13 cellular contexts compared by ENCODE assay signal in genomic region chr5:176744584-176744965, GRCh38.
DNase-seq lines count a peak whose midpoint lies in the region; ATAC-seq and TF ChIP-seq lines count a peak whose summit lies in the region.
"Had no signal": no experiment of that assay in that cellular context is flagged by ENCODE, and none has a peak within 500 bp of the region (broad histone marks: within the 10 kb centered on the region; RNA-seq: fewer than 3 reads in every experiment).

No MANE protein-coding gene starts in this region.

- H4K20me1 ChIP-seq in hepatocyte (ENCODE audit: insufficient read depth, poor library complexity, severe bottlenecking) = no peaks in the 10 kb centered on the region

- H3K4me1 ChIP-seq in RWPE2 (ENCODE audit: insufficient read depth, poor library complexity, severe bottlenecking) (no peaks in the 10 kb centered on the region), hepatocyte (ENCODE audit: insufficient read depth) (peaks cover 6% of the 10 kb centered on the region)

- no peak overlapping the region for H3K4me3 Mint-ChIP-seq in activated T-helper 17 cell treated with anti-CD3 and anti-CD28 coated beads, Interleukin-2, amount 50 U/mL, for 72 hours
- H3K4me3 Mint-ChIP-seq: stimulated activated effector memory CD8-positive, alpha-beta T cell treated with anti-CD3 and anti-CD28 coated beads, Interleukin-12 subunit alpha, Interleukin-12 subunit beta, amount 100 ng/mL, for 72 hours had no signal

- no peaks in the 10 kb centered on the region for H3K36me3 ChIP-seq in RWPE2 (ENCODE audit: low read depth)
- no peaks in the 10 kb centered on the region for H3K36me3 ChIP-seq in hepatocyte (replicated peaks; ENCODE audit: insufficient read depth, low read depth)
- H3K36me3 ChIP-seq: Peyer's patch had no signal

- TF ChIP-seq CTCF in 22Rv1 (IDR thresholded peaks at IDR 0.05) (peak; percentile 55), GM10248 (IDR thresholded peaks at IDR 0.05; ENCODE audit: control extremely low read depth, extremely low read depth, low read depth, missing control alignments) (peak; percentile 30), RWPE2 (IDR thresholded peaks at IDR 0.05; ENCODE audit: poor library complexity, severe bottlenecking) (peak; percentile 24), hepatocyte (IDR thresholded peaks at IDR 0.05; ENCODE audit: poor library complexity) (peak; percentile 25)

- 69% methylated on average over 8 of the region's 8 CpGs for WGBS in hepatocyte (ENCODE audit: low lambda C conversion rate, missing lambda C conversion rate)

- DNase-seq in GM10248 (ENCODE audit: extremely low spot score) = peak; percentile 19
- no peak for DNase-seq in RWPE2 (ENCODE audit: low spot score)
- DNase-seq in hepatocyte (ENCODE audit: low spot score) = no peak
- DNase-seq in hypothalamus (lab: John Stamatoyannopoulos, UW) = no peak
- no peak for DNase-seq in NCI-H1436 treated with DMSO at 0.1 percent for 48 hours (lab: John Stamatoyannopoulos, UW)
- no peak for DNase-seq in activated CD8-positive, alpha-beta memory T cell treated with anti-CD3 and anti-CD28 coated beads, Interleukin-2, amount 50 U/mL, for 4 hours
- DNase-seq: EL had no signal

- no peaks in the 10 kb centered on the region for H3K79me2 ChIP-seq in hepatocyte

- H3K27ac Mint-ChIP-seq in activated T-helper 17 cell treated with anti-CD3 and anti-CD28 coated beads, Interleukin-2, amount 50 U/mL, for 72 hours = no peak overlapping the region
- H3K27ac Mint-ChIP-seq: stimulated activated effector memory CD8-positive, alpha-beta T cell treated with anti-CD3 and anti-CD28 coated beads, Interleukin-12 subunit alpha, Interleukin-12 subunit beta, amount 100 ng/mL, for 72 hours had no signal

- H3K9me3 ChIP-seq in RWPE2 (ENCODE audit: severe bottlenecking) (no peaks in the 10 kb centered on the region), hepatocyte (ENCODE audit: low read depth) (no peaks in the 10 kb centered on the region)
- H3K9me3 ChIP-seq: Peyer's patch had no signal

- no peak overlapping the region for H3K27ac ChIP-seq in 22Rv1
- H3K27ac ChIP-seq in RWPE2 (ENCODE audit: poor library complexity, severe bottlenecking) = no peak overlapping the region
- H3K27ac ChIP-seq in hepatocyte = no peak overlapping the region
- H3K27ac ChIP-seq: HL-60, Peyer's patch had no signal

- POLR2A ChIA-PET in GM10248 (lab: Yijun Ruan, JAX) = no interaction called here

- no peaks in the 10 kb centered on the region for H3K36me3 Mint-ChIP-seq in activated T-helper 17 cell treated with anti-CD3 and anti-CD28 coated beads, Interleukin-2, amount 50 U/mL, for 72 hours (ENCODE audit: low read depth)

- H3K27me3 ChIP-seq in RWPE2 (ENCODE audit: insufficient read depth, poor library complexity, severe bottlenecking) (peaks cover 63% of the 10 kb centered on the region), hepatocyte (peaks cover 60% of the 10 kb centered on the region)

- no peak overlapping the region for H3K4me2 ChIP-seq in hepatocyte

- no peak overlapping the region for H2AFZ ChIP-seq in hepatocyte

- peaks cover 39% of the 10 kb centered on the region for H3K27me3 Mint-ChIP-seq in activated T-helper 17 cell treated with anti-CD3 and anti-CD28 coated beads, Interleukin-2, amount 50 U/mL, for 72 hours

- peaks cover 16% of the 10 kb centered on the region for H3K4me1 Mint-ChIP-seq in activated T-helper 17 cell treated with anti-CD3 and anti-CD28 coated beads, Interleukin-2, amount 50 U/mL, for 72 hours

- H3K9me2 ChIP-seq in hepatocyte (replicated peaks; ENCODE audit: insufficient read depth) = no peaks in the 10 kb centered on the region

- CTCF ChIA-PET in GM10248 (lab: Yijun Ruan, JAX) = no interaction called here

- no peak for ATAC-seq in RWPE2 (ENCODE audit: low read depth)
- ATAC-seq in activated T-helper 17 cell treated with anti-CD3 and anti-CD28 coated beads, Interleukin-2, amount 50 U/mL, for 72 hours (replicated peaks) = no peak
- ATAC-seq: stimulated activated effector memory CD8-positive, alpha-beta T cell treated with anti-CD3 and anti-CD28 coated beads, Interleukin-12 subunit alpha, Interleukin-12 subunit beta, amount 100 ng/mL, for 72 hours had no signal

- H3K9me3 Mint-ChIP-seq in activated T-helper 17 cell treated with anti-CD3 and anti-CD28 coated beads, Interleukin-2, amount 50 U/mL, for 72 hours = no peaks in the 10 kb centered on the region
- H3K9me3 Mint-ChIP-seq: central memory CD8-positive, alpha-beta T cell; stimulated activated effector memory CD8-positive, alpha-beta T cell treated with anti-CD3 and anti-CD28 coated beads, Interleukin-12 subunit alpha, Interleukin-12 subunit beta, amount 100 ng/mL, for 72 hours had no signal

- no peak overlapping the region for H3K4me3 ChIP-seq in RWPE2 (ENCODE audit: severe bottlenecking)
- H3K4me3 ChIP-seq in hepatocyte = no peak overlapping the region
- H3K4me3 ChIP-seq: Peyer's patch had no signal
